In the genomic region with DNA sequence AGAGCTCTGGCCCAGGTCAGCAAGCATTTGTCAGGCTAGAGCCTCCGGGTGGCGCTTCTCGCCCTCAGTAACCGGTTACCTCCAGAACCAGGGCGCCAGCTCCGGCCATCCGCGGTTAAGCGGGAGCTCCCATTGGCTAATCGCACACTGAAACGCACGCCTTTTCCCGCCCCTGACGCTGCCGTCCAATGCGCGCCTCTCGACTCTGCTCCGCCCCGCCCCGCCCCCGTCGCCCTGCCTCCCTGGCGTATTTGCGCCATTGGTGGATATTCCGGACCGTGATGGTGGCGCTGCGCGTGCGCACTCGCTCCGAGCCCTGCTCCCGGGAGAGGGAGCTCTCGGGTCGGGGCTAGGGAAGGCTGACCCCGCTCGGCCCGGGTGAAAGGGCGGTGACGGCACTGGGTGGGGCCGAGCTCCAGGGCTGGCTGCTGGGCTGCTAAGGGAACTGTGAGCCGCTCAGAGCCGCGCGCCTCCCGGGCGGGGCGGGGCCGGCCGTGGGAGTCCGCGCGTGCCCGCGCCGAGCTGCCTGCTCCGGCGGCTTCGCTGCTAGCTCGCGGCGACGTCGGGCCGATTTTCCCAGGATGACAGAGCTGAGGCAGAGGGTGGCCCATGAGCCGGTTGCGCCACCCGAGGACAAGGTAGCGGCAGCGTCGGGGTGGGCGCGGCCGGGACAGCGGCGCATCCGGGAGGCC, we compare ENCODE assay signal across 8 cellular contexts. TPM values are rescaled to one million over a fixed set of nuclear protein-coding genes. Genes with fewer than 3 reads are reported as not detected.
A peak's percentile ranks its signal among the peaks of the same experiment; 100 is the strongest.
DNase-seq lines count a peak whose midpoint lies in the region; ATAC-seq and TF ChIP-seq lines count a peak whose summit lies in the region.

A gene (plus strand): TSS at position 497 of the 692 bp plus-strand sequence. CDS start 85 bp downstream, at position 582.

- peak within 1 kb of the TSS; percentile 97 for H3K4me3 ChIP-seq in DOHH2 (ENCODE audit: low read length)
- peak within 1 kb of the TSS; percentile 82 to 97 (median 88) for H3K4me3 ChIP-seq in Peyer's patch
- H3K4me3 ChIP-seq in muscle layer of colon (ENCODE audit: low read depth in 1 of 2, low read length in 2 of 2): peak within 1 kb of the TSS; percentile 82 to 88

- ATAC-seq in GM21786 (IDR thresholded peaks at IDR 0.05; ENCODE audit: unreplicated experiment) (peak; percentile 88), esophagus mucosa (peak; percentile 98)

- TF ChIP-seq POLR2A in Peyer's patch (IDR thresholded peaks at IDR 0.05): peak; percentile 63 to 87

- H3F3A ChIP-seq in DOHH2 (ENCODE audit: control insufficient read depth, insufficient read depth): peaks cover 3% of the 10 kb centered on the region; the same call in 1 of the 2 replicates

- H4K20me1 ChIP-seq in DOHH2 (ENCODE audit: control insufficient read depth, insufficient read depth, low read depth, low read length): no peaks in the 10 kb centered on the region

- peaks cover 45% of the 10 kb centered on the region for H3K79me2 ChIP-seq in DOHH2 (ENCODE audit: control insufficient read depth, low read length)

- H3K9me3 ChIP-seq in DOHH2 (ENCODE audit: control insufficient read depth, insufficient read depth, low read length) (no peaks in the 10 kb centered on the region), KOPT-K1 (ENCODE audit: insufficient read depth, low read length, poor library complexity, severe bottlenecking) (no peaks in the 10 kb centered on the region), Peyer's patch (no peaks in the 10 kb centered on the region), muscle layer of colon (ENCODE audit: low read length) (no peaks in the 10 kb centered on the region)

- H3K4me2 ChIP-seq in DOHH2 (ENCODE audit: low read length): peak within 1 kb of the TSS; percentile 86

- peak within 1 kb of the TSS; percentile 90 for H3K9ac ChIP-seq in muscle layer of colon (ENCODE audit: low read length)

- DNase-seq in Peyer's patch: peak; percentile 99 to 100 (median 100)
- DNase-seq in activated T-cell treated with anti-CD3 and anti-CD28 coated beads, Interleukin-2, amount 50 U/mL, for 48 hours: peak; percentile 100
- DNase-seq in stimulated activated CD8-positive, alpha-beta memory T cell treated with anti-CD3 and anti-CD28 coated beads, Interleukin-7, amount 100 ng/mL, for 24 hours (ENCODE audit: low read depth): peak; percentile 100

- no peaks in the 10 kb centered on the region for H3K27me3 ChIP-seq in DOHH2 (ENCODE audit: control insufficient read depth, low read length)
- H3K27me3 ChIP-seq in Peyer's patch: no peaks in the 10 kb centered on the region
- no peaks in the 10 kb centered on the region for H3K27me3 ChIP-seq in muscle layer of colon (ENCODE audit: control insufficient read depth in 1 of 2, insufficient read depth in 2 of 2, low read length in 2 of 2)

- TF ChIP-seq CTCF in DOHH2 (IDR thresholded peaks at IDR 0.05; ENCODE audit: low read depth, low read length, poor library complexity, severe bottlenecking) (peak; percentile 66), Peyer's patch (IDR thresholded peaks at IDR 0.05) (peak in 5 of 6 experiments; percentile 20 to 67 (median 61))

- H3K36me3 ChIP-seq in DOHH2 (ENCODE audit: control insufficient read depth, low read length) (peaks cover 3% of the 10 kb centered on the region), KOPT-K1 (ENCODE audit: insufficient read depth, low read length) (peaks cover 10% of the 10 kb centered on the region; the same call in 1 of the 2 replicates), Peyer's patch (no peaks in the 10 kb centered on the region), muscle layer of colon (ENCODE audit: insufficient read depth, low read length) (no peaks in the 10 kb centered on the region)

- no peaks in the 10 kb centered on the region for H3K9me2 ChIP-seq in DOHH2 (replicated peaks; ENCODE audit: control insufficient read depth, low read length)

- peaks cover 25% of the 10 kb centered on the region for H3K4me1 ChIP-seq in DOHH2 (ENCODE audit: control insufficient read depth, low read length)
- peaks cover 0 to 22% (median 10%) of the 10 kb centered on the region in 4 donors for H3K4me1 ChIP-seq in Peyer's patch
- H3K4me1 ChIP-seq in muscle layer of colon (ENCODE audit: insufficient read depth, low read length): peaks cover 24% of the 10 kb centered on the region

- H3K27ac ChIP-seq in DOHH2 (ENCODE audit: low read depth, low read length) (peak within 1 kb of the TSS; percentile 72), KOPT-K1 (ENCODE audit: low read depth, low read length, poor library complexity, severe bottlenecking) (peak within 1 kb of the TSS; percentile 71), Peyer's patch (peak within 1 kb of the TSS; percentile 94 to 99 (median 96)), muscle layer of colon (ENCODE audit: low read depth, low read length) (peak within 1 kb of the TSS; percentile 96)

RNA-seq across cellular contexts. Expression of the gene that starts here (rescaled TPM):
- total RNA-seq in Peyer's patch: 10 to 100 TPM; 18.2 to 24.6 (median 22.2) TPM
- 24.5 TPM for total RNA-seq in esophagus mucosa

Comparison
In these comparisons a context has a peak if more than half of its experiments do, and no peak if none do; other contexts are left out.
1. Peak in every context shown above with its lines: DNase-seq, ATAC-seq, H3K4me3 ChIP-seq and H3K27ac ChIP-seq.